13 cellular contexts compared by ENCODE assay signal in genomic region chr10:23070819-23071218, GRCh38. TPM values are rescaled to one million over a fixed set of nuclear protein-coding genes. Genes with fewer than 3 reads are reported as not detected.
DNase-seq lines count a peak whose midpoint lies in the region; ATAC-seq and TF ChIP-seq lines count a peak whose summit lies in the region.
"Had no signal": no experiment of that assay in that cellular context is flagged by ENCODE, and none has a peak within 500 bp of the region (broad histone marks: within the 10 kb centered on the region; RNA-seq: fewer than 3 reads in every experiment).

No MANE protein-coding gene starts in this region.

- H3K4me3 ChIP-seq in left lung (no peak overlapping the region), coronary artery (no peak overlapping the region)
- H3K4me3 ChIP-seq: esophagus squamous epithelium, GM23248, lung had no signal

- peak; percentile 62 for DNase-seq in NCI-H1092 treated with DMSO at 0.1 percent for 48 hours (lab: John Stamatoyannopoulos, UW)
- no peak for DNase-seq in left lung
- DNase-seq in caudate nucleus (lab: John Stamatoyannopoulos, UW): no peak
- no peak for DNase-seq in coronary artery (ENCODE audit: low spot score)
- no peak for DNase-seq in AG08395 (ENCODE audit: low spot score)
- DNase-seq in SIG-M5 treated with dmso at 0.1 percent for 504 hours (lab: John Stamatoyannopoulos, UW; ENCODE audit: unreplicated experiment): no peak
- DNase-seq: activated T-cell treated with anti-CD3 and anti-CD28 coated beads, Interleukin-2, amount 50 U/mL, for 4 hours; esophagus squamous epithelium; GDM1; GM23248 had no signal

- intact Hi-C loops in left lung (cut with DNase I): no loop called here

- peaks cover 0 to under 1% of the 10 kb centered on the region in 2 donors for H3K4me1 ChIP-seq in left lung

- no peak overlapping the region for H3K27ac ChIP-seq in left lung
- H3K27ac ChIP-seq in caudate nucleus (ENCODE audit: low read depth, low read length): no peak overlapping the region
- H3K27ac ChIP-seq in coronary artery: no peak overlapping the region
- H3K27ac ChIP-seq: esophagus squamous epithelium, GM23248 had no signal

- H3K27me3 ChIP-seq in left lung: no peaks in the 10 kb centered on the region
- H3K27me3 ChIP-seq: esophagus squamous epithelium had no signal

- H3K9me3 ChIP-seq in left lung: no peaks in the 10 kb centered on the region
- H3K9me3 ChIP-seq: esophagus squamous epithelium had no signal

- TF ChIP-seq CTCF in left lung (IDR thresholded peaks at IDR 0.05) (no peak), coronary artery (IDR thresholded peaks at IDR 0.05) (no peak)

- ATAC-seq in GM18858 (IDR thresholded peaks at IDR 0.05; ENCODE audit: unreplicated experiment): peak; percentile 39
- peak; percentile 51 for ATAC-seq in GM21717 (IDR thresholded peaks at IDR 0.05; ENCODE audit: unreplicated experiment)
- peak; percentile 73 for ATAC-seq in left lung
- ATAC-seq: activated T-cell treated with anti-CD3 and anti-CD28 coated beads, Interleukin-2, amount 50 U/mL, for 4 hours had no signal

- H3K36me3 ChIP-seq in left lung: no peaks in the 10 kb centered on the region
- H3K36me3 ChIP-seq: esophagus squamous epithelium had no signal

RNA-seq across cellular contexts. Expression of gene MSRB2, which starts 24.6 kb away (rescaled TPM):
- total RNA-seq in left lung: 10 to 100 TPM; 28.0 to 29.1 TPM
